In the genomic region with DNA sequence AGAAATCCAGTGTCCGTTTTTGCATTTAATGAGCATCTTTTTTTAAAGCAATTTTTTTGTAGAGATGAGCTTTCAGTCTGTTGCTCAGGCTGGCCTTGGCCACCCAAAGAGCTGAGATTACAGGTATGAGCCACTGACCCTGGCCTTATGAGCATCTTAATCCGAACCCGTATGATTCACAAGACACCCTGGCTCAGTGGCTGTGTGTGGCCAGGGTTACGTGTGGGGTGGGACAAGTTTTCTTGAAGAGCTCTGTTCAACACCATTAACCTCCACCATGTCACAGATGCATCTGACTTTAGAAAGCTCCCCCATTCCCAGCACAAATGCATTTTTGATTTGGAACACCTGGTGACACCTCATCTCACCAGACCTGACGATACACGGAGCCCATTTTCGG, we compare ENCODE assay signal across 15 cellular contexts.
A peak's percentile ranks its signal among the peaks of the same experiment; 100 is the strongest.
DNase-seq lines count a peak whose midpoint lies in the region; ATAC-seq and TF ChIP-seq lines count a peak whose summit lies in the region.
"Had no signal": no experiment of that assay in that cellular context is flagged by ENCODE, and none has a peak within 500 bp of the region (broad histone marks: within the 10 kb centered on the region; RNA-seq: fewer than 3 reads in every experiment).

No MANE protein-coding gene starts in this region.

- DNase-seq in IMR-90: no peak
- DNase-seq in osteoblast (ENCODE audit: insufficient read length, low spot score, missing footprints): peak; percentile 31
- DNase-seq in COLO668 (lab: John Stamatoyannopoulos, UW; ENCODE audit: unreplicated experiment): no peak
- DNase-seq in pons (ENCODE audit: low spot score): no peak
- DNase-seq: CD8-positive, alpha-beta T cell; COR-L47; DMS 273 treated with DMSO at 0.1 percent for 48 hours; GOT3; H7 had no signal

- no peaks in the 10 kb centered on the region for H3K9me3 Mint-ChIP-seq in dendritic cell treated with granulocyte-macrophage colony-stimulating factor and Interleukin-4, amounts not matched to agents 40 ng/mL and 50 ng/mL, for 4 days
- H3K9me3 Mint-ChIP-seq: CD8-positive, alpha-beta T cell had no signal

- H3K4me2 ChIP-seq in IMR-90 (ENCODE audit: low read depth, low read length): no peak overlapping the region
- no peak overlapping the region for H3K4me2 ChIP-seq in osteoblast (ENCODE audit: insufficient read depth, low read length)

- H3K79me1 ChIP-seq in IMR-90 (ENCODE audit: low read depth in 1 of 2, low read length in 2 of 2): no peaks in the 10 kb centered on the region

- H3K4me1 ChIP-seq in IMR-90 (ENCODE audit: control insufficient read depth, insufficient read depth, low read length) (peaks cover 8% of the 10 kb centered on the region; the same call in 1 of the 2 replicates), osteoblast (ENCODE audit: insufficient read depth, low read length) (no peaks in the 10 kb centered on the region)

- no TSS peak for BruUV-seq in IMR-90 (replicated peaks; lab: Mats Ljungman, UMichigan)

- H3K14ac ChIP-seq in IMR-90 (replicated peaks; ENCODE audit: low read depth, low read length): 0 out of 2 replicates have a peak overlapping the region, but pooled peaks have one; percentile 53

- TF ChIP-seq POLR2A in IMR-90 (IDR thresholded peaks at IDR 0.05; ENCODE audit: low read depth, low read length): no peak

- peak overlapping the region; percentile 35 for H3K4ac ChIP-seq in IMR-90 (ENCODE audit: low read depth, low read length)

- H3K18ac ChIP-seq in IMR-90 (ENCODE audit: low read depth, low read length): no peak overlapping the region

- H3K4me1 Mint-ChIP-seq in dendritic cell treated with granulocyte-macrophage colony-stimulating factor and Interleukin-4, amounts not matched to agents 40 ng/mL and 50 ng/mL, for 4 days (ENCODE audit: low read depth): peaks cover 9% of the 10 kb centered on the region
- H3K4me1 Mint-ChIP-seq: B cell had no signal

- H3K27ac ChIP-seq in IMR-90 (ENCODE audit: insufficient read depth, low read length) (no peak overlapping the region), osteoblast (ENCODE audit: low read depth, low read length) (no peak overlapping the region)

- H3K4me3 ChIP-seq in IMR-90 (ENCODE audit: insufficient read depth, low read depth, low read length) (no peak overlapping the region), osteoblast (ENCODE audit: insufficient read depth, low read length) (no peak overlapping the region)
- H3K4me3 ChIP-seq: BLaER1 treated with 17β-estradiol and CSF1 and Interleukin-3, amounts not matched to agents 10 nM and 100 nM had no signal

- in situ Hi-C loops in IMR-90 (cut with MboI; ENCODE audit: low sequenced_read_pairs): no loop called here

- H3K36me3 Mint-ChIP-seq in dendritic cell treated with granulocyte-macrophage colony-stimulating factor and Interleukin-4, amounts not matched to agents 40 ng/mL and 50 ng/mL, for 4 days (ENCODE audit: low read depth): no peaks in the 10 kb centered on the region
- H3K36me3 Mint-ChIP-seq: CD8-positive, alpha-beta T cell had no signal

- H3K23ac ChIP-seq in IMR-90 (ENCODE audit: low read depth, low read length): no peak overlapping the region

- peak overlapping the region; percentile 37; the same call in 1 of the 2 replicates for H2AK5ac ChIP-seq in IMR-90 (ENCODE audit: low read depth, low read length)

- H4K20me1 ChIP-seq in IMR-90 (ENCODE audit: insufficient read depth, low read length) (no peaks in the 10 kb centered on the region), osteoblast (ENCODE audit: insufficient read depth, low read length) (no peaks in the 10 kb centered on the region)
- H4K20me1 ChIP-seq: BLaER1 treated with 17β-estradiol and CSF1 and Interleukin-3, amounts not matched to agents 10 nM and 100 nM had no signal

- H2AK9ac ChIP-seq in IMR-90 (replicated peaks; ENCODE audit: low read depth, low read length, poor library complexity): no peak overlapping the region

- H4K8ac ChIP-seq in IMR-90 (ENCODE audit: low read depth in 2 of 2, low read length in 2 of 2): no peak overlapping the region; a peak in 1 of 4 replicates

- H3K27me3 ChIP-seq in IMR-90 (ENCODE audit: control insufficient read depth, insufficient read depth, low read length) (no peaks in the 10 kb centered on the region), osteoblast (ENCODE audit: insufficient read depth, low read length) (peaks cover 5% of the 10 kb centered on the region)
- H3K27me3 ChIP-seq: BLaER1 treated with 17β-estradiol and CSF1 and Interleukin-3, amounts not matched to agents 10 nM and 100 nM had no signal

- no peak for TF ChIP-seq CTCF in IMR-90 (conservative IDR thresholded peaks at IDR 0.05; ENCODE audit: low read depth, low read length)
- no peak for TF ChIP-seq CTCF in osteoblast (IDR thresholded peaks at IDR 0.05; ENCODE audit: extremely low read depth, low read depth, low read length)

- no CpG with 5 or more reads among the region's 7 CpGs for WGBS in IMR-90 (ENCODE audit: extremely low coverage in 2 of 2, insufficient read length in 1 of 2), 2 experiments

- POLR2A ChIA-PET in IMR-90 (lab: Charles Lee; ENCODE audit: unreplicated experiment): no interaction called here

- intact Hi-C loops in IMR-90 (cut with micrococcal nuclease): no loop called here
- intact Hi-C loops in dendritic cell treated with granulocyte-macrophage colony-stimulating factor and Interleukin-4, amounts not matched to agents 40 ng/mL and 50 ng/mL, for 4 days (cut with micrococcal nuclease): no loop called here

- peak overlapping the region; percentile 48 for H3K27ac Mint-ChIP-seq in dendritic cell treated with granulocyte-macrophage colony-stimulating factor and Interleukin-4, amounts not matched to agents 40 ng/mL and 50 ng/mL, for 4 days
- H3K27ac Mint-ChIP-seq: B cell; CD8-positive, alpha-beta T cell had no signal

- H4K91ac ChIP-seq in IMR-90 (ENCODE audit: insufficient read depth, low read depth, low read length): no peak overlapping the region

- peak overlapping the region; percentile 66 for H2BK120ac ChIP-seq in IMR-90 (ENCODE audit: low read depth, low read length)

- 0 out of 2 replicates have a peak, but pooled peaks cover 7% of the 10 kb centered on the region for H3K9me1 ChIP-seq in IMR-90 (ENCODE audit: insufficient read depth, low read length)

- no peak overlapping the region for H3K9ac ChIP-seq in IMR-90 (ENCODE audit: low read depth, low read length)
- H3K9ac ChIP-seq: BLaER1 treated with 17β-estradiol and CSF1 and Interleukin-3, amounts not matched to agents 10 nM and 100 nM had no signal

- no peak overlapping the region for H2BK5ac ChIP-seq in IMR-90 (ENCODE audit: low read depth, low read length, poor library complexity, severe bottlenecking)

- H3K79me2 ChIP-seq in osteoblast (ENCODE audit: insufficient read depth, low read length): no peaks in the 10 kb centered on the region

- CTCF ChIA-PET in IMR-90 (lab: Yijun Ruan, JAX): interaction anchor here (0.7 kb wide), 1 partner anchor 1079 kb away, joined by 3 read pairs; no protein-coding TSS in a partner anchor

- H3K4me3 Mint-ChIP-seq in dendritic cell treated with granulocyte-macrophage colony-stimulating factor and Interleukin-4, amounts not matched to agents 40 ng/mL and 50 ng/mL, for 4 days: no peak overlapping the region
- H3K4me3 Mint-ChIP-seq: B cell; CD8-positive, alpha-beta T cell had no signal

- TF ChIP-seq RAD21 in IMR-90 (IDR thresholded peaks at IDR 0.05; ENCODE audit: low read length): no peak

- dilution Hi-C loops in IMR-90 (cut with HindIII; ENCODE audit: low sequenced_read_pairs, unreplicated experiment): no loop called here

- H3K36me3 ChIP-seq in IMR-90 (ENCODE audit: control insufficient read depth, insufficient read depth, low read length) (no peaks in the 10 kb centered on the region), osteoblast (ENCODE audit: insufficient read depth, low read length) (no peaks in the 10 kb centered on the region)
- H3K36me3 ChIP-seq: BLaER1 treated with 17β-estradiol and CSF1 and Interleukin-3, amounts not matched to agents 10 nM and 100 nM had no signal

- 0 out of 2 replicates have a peak overlapping the region, but pooled peaks have one; percentile 33 for H2BK20ac ChIP-seq in IMR-90 (ENCODE audit: low read depth, low read length)

- H3K9me3 ChIP-seq in IMR-90 (ENCODE audit: control insufficient read depth, insufficient read depth, low read length) (no peaks in the 10 kb centered on the region), osteoblast (ENCODE audit: low read depth, low read length) (no peaks in the 10 kb centered on the region)
- H3K9me3 ChIP-seq: BLaER1 treated with 17β-estradiol and CSF1 and Interleukin-3, amounts not matched to agents 10 nM and 100 nM had no signal

- H2AFZ ChIP-seq in IMR-90 (replicated peaks; ENCODE audit: low read length, poor library complexity) (peak overlapping the region; percentile 84), osteoblast (ENCODE audit: low read length) (no peak overlapping the region)

- no peak overlapping the region for H2BK15ac ChIP-seq in IMR-90 (ENCODE audit: low read depth, low read length)

- ATAC-seq in IMR-90 (ENCODE audit: low read depth) (no peak), GM19023 (IDR thresholded peaks at IDR 0.05; ENCODE audit: unreplicated experiment) (no peak)
- ATAC-seq: CD8-positive, alpha-beta T cell; HCT116; HepG2 had no signal

- H4K5ac ChIP-seq in IMR-90 (ENCODE audit: low read depth, low read length): no peak overlapping the region

- H3K27me3 Mint-ChIP-seq in dendritic cell treated with granulocyte-macrophage colony-stimulating factor and Interleukin-4, amounts not matched to agents 40 ng/mL and 50 ng/mL, for 4 days: peaks cover 4% of the 10 kb centered on the region
- H3K27me3 Mint-ChIP-seq: B cell had no signal

- H3K56ac ChIP-seq in IMR-90 (ENCODE audit: extremely low read depth, insufficient read depth, low read length): no peak overlapping the region

TF ChIP-seq in IMR-90, 13 proteins besides CTCF, POLR2A, EP300 and RAD21:
- no peak for TF ChIP-seq FOS (IDR thresholded peaks at IDR 0.05; ENCODE audit: low read depth, low read length)
- TF ChIP-seq CHD1 (IDR thresholded peaks at IDR 0.05; ENCODE audit: low read depth, low read length): no peak
- TF ChIP-seq NFE2L2 (IDR thresholded peaks at IDR 0.05; ENCODE audit: low read depth, low read length): no peak
